13 cellular contexts compared by ENCODE assay signal in genomic region chr3:48333346-48334245, GRCh38. TPM values are rescaled to one million over a fixed set of nuclear protein-coding genes. Genes with fewer than 3 reads are reported as not detected.
"Had no signal": no experiment of that assay in that cellular context is flagged by ENCODE, and none has a peak within 500 bp of the region (broad histone marks: within the 10 kb centered on the region; RNA-seq: fewer than 3 reads in every experiment).

SPINK8 (minus strand) TSS chr3:48333661; CDS start chr3:48328341, 5,320 bp downstream.

RNA-seq across cellular contexts. Expression of gene SPINK8, which starts in this region (rescaled TPM):
- total RNA-seq: activated B cell treated with CpG ODN at 0.5 μM for 24 hours; activated CD4-positive, alpha-beta memory T cell treated with anti-CD3 and anti-CD28 coated beads for 36 hours; activated naive CD4-positive, alpha-beta T cell treated with anti-CD3 and anti-CD28 coated beads for 36 hours; activated naive CD4-positive, alpha-beta T cell treated with anti-CD3 and anti-CD28 coated beads, Interleukin-2, amount 50 U/mL, for 72 hours; activated T-cell treated with anti-CD3 and anti-CD28 coated beads, Interleukin-2, amount 50 U/mL, for 4 hours; activated T-helper 1 cell treated with anti-CD3 and anti-CD28 coated beads, Interleukin-12 subunit alpha, Interleukin-12 subunit beta, Interleukin-2, Interleukin-4 antibody, amounts not matched to agents 30 ng/mL and 10 ng/mL and 1 ng/mL, durations not matched to agents 14 hours and 24 hours and 36 hours; adrenal gland; bronchial epithelial cell; M059J; OCI-LY7; Right ventricle myocardium superior; T-cell; T-helper 17 cell had no signal
- polyA plus RNA-seq: adrenal gland had no signal
